1 cellular context compared by ENCODE assay signal in genomic region chr19:41862445-41862986, GRCh38.
TF ChIP-seq lines count a peak whose summit lies in the region.

No MANE protein-coding gene starts in this region.

TF ChIP-seq in HEK293, 187 proteins besides CTCF, POLR2A, EP300 and RAD21:
- TF ChIP-seq ZNF19 (tag by site-specific recombination; IDR thresholded peaks at IDR 0.05; ENCODE audit: low read depth) (no peak), ZNF239 (tag by site-specific recombination; IDR thresholded peaks at IDR 0.05) (0 out of 2 replicates have a peak, but pooled peaks have one; percentile 3), WT1 (tag by site-specific recombination; IDR thresholded peaks at IDR 0.05) (no peak), IKZF3 (tag by site-specific recombination; IDR thresholded peaks at IDR 0.05) (no peak), ZNF175 (tag by site-specific recombination; IDR thresholded peaks at IDR 0.05) (no peak), MEIS1 (CRISPR knock-in tag; IDR thresholded peaks at IDR 0.05; ENCODE audit: borderline replicate concordance) (no peak), ZBTB17 (tag by site-specific recombination; IDR thresholded peaks at IDR 0.05) (no peak), ZNF214 (tag by site-specific recombination; IDR thresholded peaks at IDR 0.05; ENCODE audit: borderline replicate concordance) (no peak), ZNF518A (tag by site-specific recombination; conservative IDR thresholded peaks at IDR 0.05; ENCODE audit: low read depth) (no peak), ZNF341 (tag by site-specific recombination; IDR thresholded peaks at IDR 0.05; ENCODE audit: low read depth) (no peak), ZNF362 (tag by site-specific recombination; IDR thresholded peaks at IDR 0.05) (peak; percentile 82)
